In genomic region chr15:75866045-75866444, GRCh38 we compare ENCODE assay signal across 8 cellular contexts. TPM values are rescaled to one million over a fixed set of nuclear protein-coding genes. Genes with fewer than 3 reads are reported as not detected.
DNase-seq lines count a peak whose midpoint lies in the region; ATAC-seq and TF ChIP-seq lines count a peak whose summit lies in the region.
"Not testable (repeated sequence)": the region's sequence is repeated elsewhere in the genome, so short reads cannot be mapped to it uniquely, and the experiment has no call there.

No MANE protein-coding gene starts in this region.

- H3K27ac ChIP-seq in CD4-positive, CD25-positive, alpha-beta regulatory T cell (ENCODE audit: insufficient read depth, low read length, poor library complexity, severe bottlenecking); HEK293 (ENCODE audit: extremely low read depth, low read depth, low read length); endodermal cell (ENCODE audit: low read depth, low read length): not testable (repeated sequence)

- H3K36me3 ChIP-seq in CD4-positive, CD25-positive, alpha-beta regulatory T cell (ENCODE audit: control insufficient read depth, insufficient read depth, low read length) = peaks cover 24% of the 10 kb centered on the region
- H3K36me3 ChIP-seq in HEK293 (ENCODE audit: control insufficient read depth in 2 of 2, insufficient read depth in 1 of 2, low read length in 2 of 2) (peaks cover 3 to 16% of the 10 kb centered on the region in 2 experiments), endodermal cell (ENCODE audit: control insufficient read depth, insufficient read depth, low read length) (peaks cover 55% of the 10 kb centered on the region)

- H3K9me3 ChIP-seq in CD4-positive, CD25-positive, alpha-beta regulatory T cell (ENCODE audit: control insufficient read depth in 2 of 2, low read length in 2 of 2); HEK293 (ENCODE audit: control insufficient read depth, insufficient read depth, low read depth, low read length); endodermal cell (ENCODE audit: control insufficient read depth, low read length): not testable (repeated sequence)

- H3K4me1 ChIP-seq in CD4-positive, CD25-positive, alpha-beta regulatory T cell (ENCODE audit: control insufficient read depth, insufficient read depth, low read length, poor library complexity, severe bottlenecking); endodermal cell (ENCODE audit: control insufficient read depth, insufficient read depth, low read length): not testable (repeated sequence)
- H3K4me1 ChIP-seq in HEK293 (ENCODE audit: control insufficient read depth, insufficient read depth, low read length) = peaks cover 12% of the 10 kb centered on the region

- H3K4me3 ChIP-seq in CD4-positive, CD25-positive, alpha-beta regulatory T cell (ENCODE audit: low read depth, low read length); HEK293 (ENCODE audit: low read depth, low read length); endodermal cell (ENCODE audit: low read length): not testable (repeated sequence)

- H3K9me3 Mint-ChIP-seq in CD4-positive, CD25-positive, alpha-beta regulatory T cell; T-helper 2 cell treated with Interferon-gamma antibody and Interleukin-4, amounts not matched to agents 5 μg/mL and 100 μg/mL, for 36 hours; activated T-cell treated with anti-CD3 and anti-CD28 coated beads, Interleukin-2, amount 50 U/mL, for 72 hours; activated naive CD8-positive, alpha-beta T cell (ENCODE audit: low read depth); endodermal cell; memory B cell; stimulated activated memory B cell treated with anti-CD40 and anti-IgM and Interleukin-4, amounts not matched to agents 10 μg/mL and 1 μg/mL and 100 μg/mL, for 72 hours: not testable (repeated sequence)

- peaks cover 16 to 36% (median 25%) of the 10 kb centered on the region in 4 donors for H3K4me1 Mint-ChIP-seq in CD4-positive, CD25-positive, alpha-beta regulatory T cell
- peaks cover 34% of the 10 kb centered on the region for H3K4me1 Mint-ChIP-seq in T-helper 2 cell treated with Interferon-gamma antibody and Interleukin-4, amounts not matched to agents 5 μg/mL and 100 μg/mL, for 36 hours (ENCODE audit: low read depth)
- H3K4me1 Mint-ChIP-seq in activated T-cell treated with anti-CD3 and anti-CD28 coated beads, Interleukin-2, amount 50 U/mL, for 72 hours (ENCODE audit: low read depth) = peaks cover 38% of the 10 kb centered on the region
- H3K4me1 Mint-ChIP-seq in activated naive CD8-positive, alpha-beta T cell (ENCODE audit: low read depth) = peaks cover 27% of the 10 kb centered on the region
- H3K4me1 Mint-ChIP-seq in endodermal cell (peaks cover 31% of the 10 kb centered on the region), memory B cell (peaks cover 22% of the 10 kb centered on the region)
- peaks cover 30% of the 10 kb centered on the region for H3K4me1 Mint-ChIP-seq in stimulated activated memory B cell treated with anti-CD40 and anti-IgM and Interleukin-4, amounts not matched to agents 10 μg/mL and 1 μg/mL and 100 μg/mL, for 72 hours

- CTCF ChIA-PET in HEK293 (lab: Yijun Ruan, JAX) = interaction anchor here (1.5 kb wide), 1 partner anchor 13 kb away, joined by 6 read pairs; no protein-coding TSS in a partner anchor

- H3K36me3 Mint-ChIP-seq in CD4-positive, CD25-positive, alpha-beta regulatory T cell = peaks cover 46% of the 10 kb centered on the region
- peaks cover 41% of the 10 kb centered on the region for H3K36me3 Mint-ChIP-seq in T-helper 2 cell treated with Interferon-gamma antibody and Interleukin-4, amounts not matched to agents 5 μg/mL and 100 μg/mL, for 36 hours (ENCODE audit: low read depth)
- H3K36me3 Mint-ChIP-seq in activated T-cell treated with anti-CD3 and anti-CD28 coated beads, Interleukin-2, amount 50 U/mL, for 72 hours (ENCODE audit: insufficient read depth in 2 of 2) = not testable (repeated sequence)
- peaks cover 15% of the 10 kb centered on the region for H3K36me3 Mint-ChIP-seq in activated naive CD8-positive, alpha-beta T cell
- peaks cover 51% of the 10 kb centered on the region for H3K36me3 Mint-ChIP-seq in endodermal cell (ENCODE audit: low read depth)
- H3K36me3 Mint-ChIP-seq in memory B cell = peaks cover 16% of the 10 kb centered on the region
- peaks cover 41% of the 10 kb centered on the region for H3K36me3 Mint-ChIP-seq in stimulated activated memory B cell treated with anti-CD40 and anti-IgM and Interleukin-4, amounts not matched to agents 10 μg/mL and 1 μg/mL and 100 μg/mL, for 72 hours

- H3K9ac ChIP-seq in endodermal cell (ENCODE audit: extremely low read depth, low read length, poor library complexity, severe bottlenecking) = not testable (repeated sequence)

- not testable (repeated sequence) for DNase-seq in CD4-positive, CD25-positive, alpha-beta regulatory T cell; T-helper 2 cell treated with Interferon-gamma antibody and Interleukin-4, amounts not matched to agents 5 μg/mL and 100 μg/mL, for 36 hours (ENCODE audit: low spot score); activated T-cell treated with anti-CD3 and anti-CD28 coated beads, Interleukin-2, amount 50 U/mL, for 72 hours; endodermal cell; memory B cell (ENCODE audit: low spot score in 2 of 2)

- H3K27me3 Mint-ChIP-seq in CD4-positive, CD25-positive, alpha-beta regulatory T cell; T-helper 2 cell treated with Interferon-gamma antibody and Interleukin-4, amounts not matched to agents 5 μg/mL and 100 μg/mL, for 36 hours (ENCODE audit: low read depth); activated T-cell treated with anti-CD3 and anti-CD28 coated beads, Interleukin-2, amount 50 U/mL, for 72 hours (ENCODE audit: low read depth); activated naive CD8-positive, alpha-beta T cell; endodermal cell (ENCODE audit: insufficient read depth); memory B cell; stimulated activated memory B cell treated with anti-CD40 and anti-IgM and Interleukin-4, amounts not matched to agents 10 μg/mL and 1 μg/mL and 100 μg/mL, for 72 hours: not testable (repeated sequence)

- POLR2A ChIA-PET in HEK293 (lab: Yijun Ruan, JAX) = not testable (repeated sequence)

- not testable (repeated sequence) for ATAC-seq in CD4-positive, CD25-positive, alpha-beta regulatory T cell (ENCODE audit: low read depth in 2 of 2); activated T-cell treated with anti-CD3 and anti-CD28 coated beads, Interleukin-2, amount 50 U/mL, for 72 hours (replicated peaks in 1 of 2); memory B cell (ENCODE audit: low read depth); stimulated activated memory B cell treated with anti-CD40 and anti-IgM and Interleukin-4, amounts not matched to agents 10 μg/mL and 1 μg/mL and 100 μg/mL, for 72 hours

- not testable (repeated sequence) for H3K27me3 ChIP-seq in CD4-positive, CD25-positive, alpha-beta regulatory T cell (ENCODE audit: control insufficient read depth, insufficient read depth, low read length); endodermal cell (ENCODE audit: control insufficient read depth, insufficient read depth, low read length, poor library complexity, severe bottlenecking)

- H3K27ac Mint-ChIP-seq in CD4-positive, CD25-positive, alpha-beta regulatory T cell = peak overlapping the region in 2 of 3 donors; percentile 21 to 44
- H3K27ac Mint-ChIP-seq in T-helper 2 cell treated with Interferon-gamma antibody and Interleukin-4, amounts not matched to agents 5 μg/mL and 100 μg/mL, for 36 hours = not testable (repeated sequence)
- H3K27ac Mint-ChIP-seq in activated T-cell treated with anti-CD3 and anti-CD28 coated beads, Interleukin-2, amount 50 U/mL, for 72 hours = peak overlapping the region; percentile 36
- H3K27ac Mint-ChIP-seq in activated naive CD8-positive, alpha-beta T cell = peak overlapping the region; percentile 34
- H3K27ac Mint-ChIP-seq in endodermal cell (peak overlapping the region; percentile 27), memory B cell (peak overlapping the region; percentile 7)
- peak overlapping the region; percentile 92 for H3K27ac Mint-ChIP-seq in stimulated activated memory B cell treated with anti-CD40 and anti-IgM and Interleukin-4, amounts not matched to agents 10 μg/mL and 1 μg/mL and 100 μg/mL, for 72 hours

- H3K4me3 Mint-ChIP-seq in CD4-positive, CD25-positive, alpha-beta regulatory T cell; activated T-cell treated with anti-CD3 and anti-CD28 coated beads, Interleukin-2, amount 50 U/mL, for 72 hours; activated naive CD8-positive, alpha-beta T cell; endodermal cell; memory B cell; stimulated activated memory B cell treated with anti-CD40 and anti-IgM and Interleukin-4, amounts not matched to agents 10 μg/mL and 1 μg/mL and 100 μg/mL, for 72 hours: not testable (repeated sequence)
- H3K4me3 Mint-ChIP-seq in T-helper 2 cell treated with Interferon-gamma antibody and Interleukin-4, amounts not matched to agents 5 μg/mL and 100 μg/mL, for 36 hours = peak overlapping the region; percentile 6

- TF ChIP-seq CTCF in HEK293 (tag by site-specific recombination; IDR thresholded peaks at IDR 0.05); endodermal cell (conservative IDR thresholded peaks at IDR 0.05): not testable (repeated sequence)

- WGBS in endodermal cell (ENCODE audit: insufficient coverage in 1 of 2, insufficient read length in 1 of 2), 2 experiments = 83 to 93% methylated on average over 1 of the region's 1 CpG

RNA-seq across cellular contexts. Expression of gene UBE2Q2, which starts 22.8 kb away (rescaled TPM):
- 29.5 TPM for total RNA-seq in CD4-positive, CD25-positive, alpha-beta regulatory T cell
- polyA plus RNA-seq in CD4-positive, CD25-positive, alpha-beta regulatory T cell = 10 to 100 TPM; 27.8 to 32.5 (median 29.7) TPM
- total RNA-seq in activated T-cell treated with anti-CD3 and anti-CD28 coated beads, Interleukin-2, amount 50 U/mL, for 72 hours = 10 to 100 TPM; 16.1 to 20.7 TPM
- total RNA-seq in endodermal cell = 10 to 100 TPM; 29.5 to 37.1 TPM
- 31.3 TPM for polyA plus RNA-seq in endodermal cell (2013, experiment 1 of 2)
- 30.6 TPM for polyA plus RNA-seq in endodermal cell (2013, experiment 2 of 2)

RNA-seq across cellular contexts. Expression of gene FBXO22, which starts 37.6 kb away (rescaled TPM):
- 11.3 TPM for total RNA-seq in CD4-positive, CD25-positive, alpha-beta regulatory T cell
- polyA plus RNA-seq in CD4-positive, CD25-positive, alpha-beta regulatory T cell = 10 to 100 TPM; 19.5 to 27.3 (median 20.5) TPM
- total RNA-seq in activated T-cell treated with anti-CD3 and anti-CD28 coated beads, Interleukin-2, amount 50 U/mL, for 72 hours = 10 to 100 TPM; 44.6 to 45.8 TPM
- 10 to 100 TPM; 47.6 to 48.1 TPM for total RNA-seq in endodermal cell
- 45.2 TPM for polyA plus RNA-seq in endodermal cell (2013, experiment 1 of 2)
- 38.8 TPM for polyA plus RNA-seq in endodermal cell (2013, experiment 2 of 2)
